In the genomic region with DNA sequence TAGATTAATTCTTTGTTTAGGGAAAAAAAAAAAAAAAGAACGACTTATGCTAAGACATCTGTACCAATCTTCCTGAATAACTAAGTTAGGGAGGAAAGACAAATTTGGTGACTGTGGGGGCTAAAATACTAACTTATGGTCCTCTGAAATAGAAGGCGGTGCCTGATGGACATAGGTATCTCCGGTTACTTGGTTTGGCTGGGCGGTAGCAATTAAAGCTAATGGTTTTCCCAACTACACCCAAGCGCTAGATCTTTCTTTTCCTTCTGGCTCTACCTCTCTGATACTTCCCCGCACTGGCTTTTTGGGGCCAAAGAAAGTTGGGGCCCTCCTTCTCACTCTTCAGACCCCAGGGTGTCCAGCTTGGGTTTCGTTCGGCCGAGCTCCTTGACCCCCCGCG, we compare ENCODE assay signal across 1 cellular context.
TF ChIP-seq lines count a peak whose summit lies in the region.

No MANE protein-coding gene starts in this region.

TF ChIP-seq in A549, 52 proteins besides CTCF, POLR2A, EP300 and RAD21 (continued from another document):
- TF ChIP-seq, protein P1, sequence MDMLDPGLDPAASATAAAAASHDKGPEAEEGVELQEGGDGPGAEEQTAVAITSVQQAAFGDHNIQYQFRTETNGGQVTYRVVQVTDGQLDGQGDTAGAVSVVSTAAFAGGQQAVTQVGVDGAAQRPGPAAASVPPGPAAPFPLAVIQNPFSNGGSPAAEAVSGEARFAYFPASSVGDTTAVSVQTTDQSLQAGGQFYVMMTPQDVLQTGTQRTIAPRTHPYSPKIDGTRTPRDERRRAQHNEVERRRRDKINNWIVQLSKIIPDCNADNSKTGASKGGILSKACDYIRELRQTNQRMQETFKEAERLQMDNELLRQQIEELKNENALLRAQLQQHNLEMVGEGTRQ (IDR thresholded peaks at IDR 0.05), result no peak
- TF ChIP-seq, protein P2, sequence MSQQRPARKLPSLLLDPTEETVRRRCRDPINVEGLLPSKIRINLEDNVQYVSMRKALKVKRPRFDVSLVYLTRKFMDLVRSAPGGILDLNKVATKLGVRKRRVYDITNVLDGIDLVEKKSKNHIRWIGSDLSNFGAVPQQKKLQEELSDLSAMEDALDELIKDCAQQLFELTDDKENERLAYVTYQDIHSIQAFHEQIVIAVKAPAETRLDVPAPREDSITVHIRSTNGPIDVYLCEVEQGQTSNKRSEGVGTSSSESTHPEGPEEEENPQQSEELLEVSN (IDR thresholded peaks at IDR 0.05; ENCODE audit: borderline replicate concordance, low read depth), result no peak
- TF ChIP-seq CBX2 (IDR thresholded peaks at IDR 0.05; ENCODE audit: borderline replicate concordance, low read depth), result no peak
- no peak for TF ChIP-seq MAFK (IDR thresholded peaks at IDR 0.05; ENCODE audit: partially characterized antibody)
- no peak for TF ChIP-seq CHD2 (IDR thresholded peaks at IDR 0.05; ENCODE audit: low read length, partially characterized antibody)
- no peak for TF ChIP-seq SMC3 (IDR thresholded peaks at IDR 0.05)
- TF ChIP-seq HEYL (CRISPR knock-in tag; IDR thresholded peaks at IDR 0.05), result no peak
- TF ChIP-seq, protein P3, sequence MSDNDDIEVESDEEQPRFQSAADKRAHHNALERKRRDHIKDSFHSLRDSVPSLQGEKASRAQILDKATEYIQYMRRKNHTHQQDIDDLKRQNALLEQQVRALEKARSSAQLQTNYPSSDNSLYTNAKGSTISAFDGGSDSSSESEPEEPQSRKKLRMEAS (IDR thresholded peaks at IDR 0.05), result no peak
- no peak for TF ChIP-seq MAZ (IDR thresholded peaks at IDR 0.05; ENCODE audit: borderline replicate concordance, low read depth, low read length)
- TF ChIP-seq, protein P4, sequence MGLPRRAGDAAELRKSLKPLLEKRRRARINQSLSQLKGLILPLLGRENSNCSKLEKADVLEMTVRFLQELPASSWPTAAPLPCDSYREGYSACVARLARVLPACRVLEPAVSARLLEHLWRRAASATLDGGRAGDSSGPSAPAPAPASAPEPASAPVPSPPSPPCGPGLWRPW (IDR thresholded peaks at IDR 0.05), result no peak
- TF ChIP-seq TFCP2L1 (CRISPR knock-in tag; IDR thresholded peaks at IDR 0.05), result no peak
TF ChIP-seq in A549: peak in this region for 0.
